In the genomic region with DNA sequence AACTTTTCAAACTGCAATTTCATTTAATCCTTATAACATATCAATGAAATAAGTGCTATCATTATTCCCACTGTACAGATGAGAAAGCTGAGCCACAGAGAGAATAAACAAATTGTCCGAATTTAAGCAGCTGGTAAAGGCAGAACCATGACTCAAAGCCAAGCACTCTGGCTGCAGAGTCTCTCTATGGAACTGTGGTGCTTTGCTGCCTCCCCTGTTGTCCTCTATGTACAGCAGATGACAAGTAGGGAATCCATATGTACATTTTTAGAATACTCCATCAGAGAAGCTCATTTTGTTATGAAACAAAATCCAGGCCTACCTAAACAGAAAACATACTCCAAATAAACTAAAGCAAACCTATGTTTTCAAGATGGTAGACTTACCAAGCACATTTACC, we compare ENCODE assay signal across 18 cellular contexts. TPM values are rescaled to one million over a fixed set of nuclear protein-coding genes. Genes with fewer than 3 reads are reported as not detected.
A peak's percentile ranks its signal among the peaks of the same experiment; 100 is the strongest.
DNase-seq lines count a peak whose midpoint lies in the region; ATAC-seq and TF ChIP-seq lines count a peak whose summit lies in the region.
"Had no signal": no experiment of that assay in that cellular context is flagged by ENCODE, and none has a peak within 500 bp of the region (broad histone marks: within the 10 kb centered on the region; RNA-seq: fewer than 3 reads in every experiment).

No MANE protein-coding gene starts in this region.

- no peaks in the 10 kb centered on the region for H3K27me3 ChIP-seq in right atrium auricular region
- H3K27me3 ChIP-seq in thyroid gland, result no peaks in the 10 kb centered on the region
- H3K27me3 ChIP-seq: ascending aorta, Peyer's patch had no signal

- H3K27ac ChIP-seq in right atrium auricular region (no peak overlapping the region), thyroid gland (no peak overlapping the region)
- H3K27ac ChIP-seq: ascending aorta, Peyer's patch had no signal

- peaks cover 21% of the 10 kb centered on the region for H3K36me3 ChIP-seq in right atrium auricular region
- H3K36me3 ChIP-seq in thyroid gland, result peaks cover 0 to 9% of the 10 kb centered on the region in 2 donors

- no peak for TF ChIP-seq POLR2A in erythroblast (IDR thresholded peaks at IDR 0.05; ENCODE audit: low read length)
- TF ChIP-seq POLR2A in thyroid gland (IDR thresholded peaks at IDR 0.05), result no peak

- ATAC-seq in Right ventricle myocardium inferior (peak; percentile 39), GM21737 (IDR thresholded peaks at IDR 0.05; ENCODE audit: unreplicated experiment) (no peak), HG02870 (IDR thresholded peaks at IDR 0.05; ENCODE audit: unreplicated experiment) (no peak)
- ATAC-seq: K562; stimulated activated effector memory CD8-positive, alpha-beta T cell treated with anti-CD3 and anti-CD28 coated beads, Interleukin-12 subunit alpha, Interleukin-12 subunit beta, amount 100 ng/mL, for 72 hours had no signal

- WGBS in thyroid gland, 2 donors, result 77 to 91% methylated on average over 1 of the region's 1 CpG

- intact Hi-C loops in Right ventricle myocardium inferior (cut with DNase I), result loop anchor here (5.0 kb wide), 1 partner anchor 553 kb away; no protein-coding TSS in a partner anchor
- intact Hi-C loops in thyroid gland (cut with DNase I), result loop anchor here (5.0 kb wide), 1 partner anchor 293 kb away; no protein-coding TSS in a partner anchor

- TF ChIP-seq CTCF in right atrium auricular region (IDR thresholded peaks at IDR 0.05), result peak in 1 of 2 donors; percentile 34
- peak in 4 of 6 experiments; percentile 20 to 42 (median 26) for TF ChIP-seq CTCF in thyroid gland (IDR thresholded peaks at IDR 0.05)

- H3K4me1 ChIP-seq in right atrium auricular region (no peaks in the 10 kb centered on the region), thyroid gland (no peaks in the 10 kb centered on the region)
- H3K4me1 ChIP-seq: ascending aorta, Peyer's patch had no signal

- H3K9me3 ChIP-seq in right atrium auricular region (no peaks in the 10 kb centered on the region), thyroid gland (no peaks in the 10 kb centered on the region)
- H3K9me3 ChIP-seq: ascending aorta, Peyer's patch had no signal

- no peak overlapping the region for H3K4me3 ChIP-seq in right atrium auricular region
- H3K4me3 ChIP-seq in thyroid gland (replicated peaks in 1 of 3), result no peak overlapping the region
- H3K4me3 ChIP-seq: ascending aorta, K562, Peyer's patch had no signal

- DNase-seq in Right ventricle myocardium inferior (ENCODE audit: missing footprints), result no peak
- no peak for DNase-seq in right atrium auricular region (ENCODE audit: low spot score)
- peak; percentile 18 for DNase-seq in OCI-M1 (lab: John Stamatoyannopoulos, UW)
- DNase-seq in erythroblast (lab: John Stamatoyannopoulos, UW), result peak; percentile 5 to 20
- DNase-seq in thyroid gland, result peak; percentile 6 to 7
- DNase-seq in NCI-H2029 (lab: John Stamatoyannopoulos, UW), result no peak
- DNase-seq: activated CD4-positive, alpha-beta T cell treated with anti-CD3 and anti-CD28 coated beads, Interleukin-2, amount 50 U/mL, for 48 hours; DND-41; effector CD8-positive, alpha-beta T cell; kidney glomerular epithelial cell; NCI-H226; Peyer's patch; stimulated activated CD4-positive, alpha-beta T cell treated with anti-CD3 and anti-CD28 coated beads, Interleukin-4, amount 100 ng/mL, for 1 hour had no signal

RNA-seq across cellular contexts. Expression of a gene that starts 45.1 kb away (rescaled TPM):
- total RNA-seq in Right ventricle myocardium inferior, result 19.0 TPM
- total RNA-seq in right atrium auricular region, result 10 to 100 TPM; 11.3 to 13.7 TPM
- 10 to 100 TPM; 12.9 to 16.0 (median 13.8) TPM for total RNA-seq in thyroid gland

Comparison
In these comparisons a context has a peak if more than half of its experiments do, and no peak if none do; other contexts are left out.
1. DNase-seq: peak in OCI-M1 (single experiment), erythroblast (2 of 2) and thyroid gland (2 of 2); none in Right ventricle myocardium inferior (single experiment), right atrium auricular region (single experiment) and NCI-H2029 (single experiment).